Comparison of ENCODE assay signal across 1 cellular context in the genomic region with DNA sequence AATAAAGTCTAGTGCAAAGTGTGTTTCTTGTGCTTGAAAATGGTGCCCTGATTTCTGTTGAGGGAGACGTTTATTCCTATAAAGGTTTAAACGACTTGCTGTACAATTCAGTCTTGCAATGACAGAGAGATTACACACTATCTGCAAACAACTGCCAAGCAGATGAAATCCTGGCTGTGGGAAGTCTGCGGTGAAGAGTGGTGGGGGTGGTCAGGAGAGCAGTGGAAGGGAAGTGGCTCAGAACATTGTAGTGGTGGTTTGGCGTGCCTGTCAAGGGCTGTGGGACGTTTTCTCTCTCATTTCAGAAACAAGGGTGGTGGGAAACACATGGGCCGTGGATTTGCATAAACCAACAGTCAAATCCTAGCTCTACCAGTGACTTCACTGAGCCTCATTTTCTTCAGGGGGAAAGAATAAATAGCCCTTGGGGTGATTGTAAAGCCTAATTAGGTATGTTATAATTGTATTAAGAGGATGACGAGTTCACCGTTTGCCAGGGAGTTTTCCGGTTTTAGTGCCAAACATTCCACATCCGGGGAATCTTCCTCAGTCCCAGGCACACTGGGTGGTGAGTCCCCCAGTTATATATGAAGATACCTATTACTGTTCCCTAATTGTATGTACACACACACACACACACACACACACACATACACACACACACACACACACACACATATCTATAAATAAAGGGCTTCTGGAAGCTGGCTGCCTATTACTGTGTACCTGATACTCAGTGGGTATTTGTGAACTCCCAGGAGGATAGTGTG.
TF ChIP-seq lines count a peak whose summit lies in the region.

No MANE protein-coding gene starts in this region.

TF ChIP-seq in HEK293, 187 proteins besides CTCF, POLR2A, EP300 and RAD21 (continued from another document):
- TF ChIP-seq, protein P1, sequence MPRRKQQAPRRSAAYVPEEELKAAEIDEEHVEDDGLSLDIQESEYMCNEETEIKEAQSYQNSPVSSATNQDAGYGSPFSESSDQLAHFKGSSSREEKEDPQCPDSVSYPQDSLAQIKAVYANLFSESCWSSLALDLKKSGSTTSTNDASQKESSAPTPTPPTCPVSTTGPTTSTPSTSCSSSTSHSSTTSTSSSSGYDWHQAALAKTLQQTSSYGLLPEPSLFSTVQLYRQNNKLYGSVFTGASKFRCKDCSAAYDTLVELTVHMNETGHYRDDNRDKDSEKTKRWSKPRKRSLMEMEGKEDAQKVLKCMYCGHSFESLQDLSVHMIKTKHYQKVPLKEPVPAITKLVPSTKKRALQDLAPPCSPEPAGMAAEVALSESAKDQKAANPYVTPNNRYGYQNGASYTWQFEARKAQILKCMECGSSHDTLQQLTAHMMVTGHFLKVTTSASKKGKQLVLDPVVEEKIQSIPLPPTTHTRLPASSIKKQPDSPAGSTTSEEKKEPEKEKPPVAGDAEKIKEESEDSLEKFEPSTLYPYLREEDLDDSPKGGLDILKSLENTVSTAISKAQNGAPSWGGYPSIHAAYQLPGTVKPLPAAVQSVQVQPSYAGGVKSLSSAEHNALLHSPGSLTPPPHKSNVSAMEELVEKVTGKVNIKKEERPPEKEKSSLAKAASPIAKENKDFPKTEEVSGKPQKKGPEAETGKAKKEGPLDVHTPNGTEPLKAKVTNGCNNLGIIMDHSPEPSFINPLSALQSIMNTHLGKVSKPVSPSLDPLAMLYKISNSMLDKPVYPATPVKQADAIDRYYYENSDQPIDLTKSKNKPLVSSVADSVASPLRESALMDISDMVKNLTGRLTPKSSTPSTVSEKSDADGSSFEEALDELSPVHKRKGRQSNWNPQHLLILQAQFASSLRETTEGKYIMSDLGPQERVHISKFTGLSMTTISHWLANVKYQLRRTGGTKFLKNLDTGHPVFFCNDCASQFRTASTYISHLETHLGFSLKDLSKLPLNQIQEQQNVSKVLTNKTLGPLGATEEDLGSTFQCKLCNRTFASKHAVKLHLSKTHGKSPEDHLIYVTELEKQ (tag by site-specific recombination; IDR thresholded peaks at IDR 0.05; ENCODE audit: borderline replicate concordance), result peak; percentile 8; the same call in 1 of the 2 replicates
- TF ChIP-seq ZIC2 (tag by site-specific recombination; IDR thresholded peaks at IDR 0.05), result no peak
- peak; percentile 73 for TF ChIP-seq ZBTB17 (tag by site-specific recombination; IDR thresholded peaks at IDR 0.05)
- TF ChIP-seq OSR2 (tag by site-specific recombination; IDR thresholded peaks at IDR 0.05), result peak; percentile 59; the same call in 1 of the 2 replicates
- TF ChIP-seq, protein P2, sequence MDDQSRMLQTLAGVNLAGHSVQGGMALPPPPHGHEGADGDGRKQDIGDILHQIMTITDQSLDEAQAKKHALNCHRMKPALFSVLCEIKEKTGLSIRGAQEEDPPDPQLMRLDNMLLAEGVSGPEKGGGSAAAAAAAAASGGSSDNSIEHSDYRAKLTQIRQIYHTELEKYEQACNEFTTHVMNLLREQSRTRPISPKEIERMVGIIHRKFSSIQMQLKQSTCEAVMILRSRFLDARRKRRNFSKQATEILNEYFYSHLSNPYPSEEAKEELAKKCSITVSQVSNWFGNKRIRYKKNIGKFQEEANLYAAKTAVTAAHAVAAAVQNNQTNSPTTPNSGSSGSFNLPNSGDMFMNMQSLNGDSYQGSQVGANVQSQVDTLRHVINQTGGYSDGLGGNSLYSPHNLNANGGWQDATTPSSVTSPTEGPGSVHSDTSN (CRISPR knock-in tag; IDR thresholded peaks at IDR 0.05), result no peak
- TF ChIP-seq YY1 (tag by site-specific recombination; IDR thresholded peaks at IDR 0.05), result no peak
- TF ChIP-seq, protein P3, sequence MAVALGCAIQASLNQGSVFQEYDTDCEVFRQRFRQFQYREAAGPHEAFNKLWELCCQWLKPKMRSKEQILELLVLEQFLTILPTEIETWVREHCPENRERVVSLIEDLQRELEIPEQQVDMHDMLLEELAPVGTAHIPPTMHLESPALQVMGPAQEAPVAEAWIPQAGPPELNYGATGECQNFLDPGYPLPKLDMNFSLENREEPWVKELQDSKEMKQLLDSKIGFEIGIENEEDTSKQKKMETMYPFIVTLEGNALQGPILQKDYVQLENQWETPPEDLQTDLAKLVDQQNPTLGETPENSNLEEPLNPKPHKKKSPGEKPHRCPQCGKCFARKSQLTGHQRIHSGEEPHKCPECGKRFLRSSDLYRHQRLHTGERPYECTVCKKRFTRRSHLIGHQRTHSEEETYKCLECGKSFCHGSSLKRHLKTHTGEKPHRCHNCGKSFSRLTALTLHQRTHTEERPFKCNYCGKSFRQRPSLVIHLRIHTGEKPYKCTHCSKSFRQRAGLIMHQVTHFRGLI (tag by site-specific recombination; IDR thresholded peaks at IDR 0.05), result 0 out of 2 replicates have a peak, but pooled peaks have one; percentile 18
- TF ChIP-seq ZNF785 (tag by site-specific recombination; IDR thresholded peaks at IDR 0.05), result no peak
- TF ChIP-seq ZNF132 (tag by site-specific recombination; IDR thresholded peaks at IDR 0.05; ENCODE audit: borderline replicate concordance), result no peak
- TF ChIP-seq, protein P4, sequence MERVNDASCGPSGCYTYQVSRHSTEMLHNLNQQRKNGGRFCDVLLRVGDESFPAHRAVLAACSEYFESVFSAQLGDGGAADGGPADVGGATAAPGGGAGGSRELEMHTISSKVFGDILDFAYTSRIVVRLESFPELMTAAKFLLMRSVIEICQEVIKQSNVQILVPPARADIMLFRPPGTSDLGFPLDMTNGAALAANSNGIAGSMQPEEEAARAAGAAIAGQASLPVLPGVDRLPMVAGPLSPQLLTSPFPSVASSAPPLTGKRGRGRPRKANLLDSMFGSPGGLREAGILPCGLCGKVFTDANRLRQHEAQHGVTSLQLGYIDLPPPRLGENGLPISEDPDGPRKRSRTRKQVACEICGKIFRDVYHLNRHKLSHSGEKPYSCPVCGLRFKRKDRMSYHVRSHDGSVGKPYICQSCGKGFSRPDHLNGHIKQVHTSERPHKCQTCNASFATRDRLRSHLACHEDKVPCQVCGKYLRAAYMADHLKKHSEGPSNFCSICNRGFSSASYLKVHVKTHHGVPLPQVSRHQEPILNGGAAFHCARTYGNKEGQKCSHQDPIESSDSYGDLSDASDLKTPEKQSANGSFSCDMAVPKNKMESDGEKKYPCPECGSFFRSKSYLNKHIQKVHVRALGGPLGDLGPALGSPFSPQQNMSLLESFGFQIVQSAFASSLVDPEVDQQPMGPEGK (tag by site-specific recombination; IDR thresholded peaks at IDR 0.05), result peak; percentile 39; the same call in 1 of the 2 replicates
- TF ChIP-seq GLIS1 (tag by site-specific recombination; IDR thresholded peaks at IDR 0.05), result peak; percentile 57
- TF ChIP-seq ZNF10 (tag by site-specific recombination; IDR thresholded peaks at IDR 0.05), result peak; percentile 76; the same call in 1 of the 2 replicates
- TF ChIP-seq WT1 (tag by site-specific recombination; IDR thresholded peaks at IDR 0.05), result peak; percentile 75
- TF ChIP-seq, protein P5, sequence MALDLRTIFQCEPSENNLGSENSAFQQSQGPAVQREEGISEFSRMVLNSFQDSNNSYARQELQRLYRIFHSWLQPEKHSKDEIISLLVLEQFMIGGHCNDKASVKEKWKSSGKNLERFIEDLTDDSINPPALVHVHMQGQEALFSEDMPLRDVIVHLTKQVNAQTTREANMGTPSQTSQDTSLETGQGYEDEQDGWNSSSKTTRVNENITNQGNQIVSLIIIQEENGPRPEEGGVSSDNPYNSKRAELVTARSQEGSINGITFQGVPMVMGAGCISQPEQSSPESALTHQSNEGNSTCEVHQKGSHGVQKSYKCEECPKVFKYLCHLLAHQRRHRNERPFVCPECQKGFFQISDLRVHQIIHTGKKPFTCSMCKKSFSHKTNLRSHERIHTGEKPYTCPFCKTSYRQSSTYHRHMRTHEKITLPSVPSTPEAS (tag by site-specific recombination; IDR thresholded peaks at IDR 0.05), result peak; percentile 71
- TF ChIP-seq SP7 (tag by site-specific recombination; IDR thresholded peaks at IDR 0.05), result peak; percentile 57; the same call in 1 of the 2 replicates
- 0 out of 2 replicates have a peak, but pooled peaks have one; percentile 12 for TF ChIP-seq ZXDB (tag by site-specific recombination; IDR thresholded peaks at IDR 0.05)
- TF ChIP-seq, protein P6, sequence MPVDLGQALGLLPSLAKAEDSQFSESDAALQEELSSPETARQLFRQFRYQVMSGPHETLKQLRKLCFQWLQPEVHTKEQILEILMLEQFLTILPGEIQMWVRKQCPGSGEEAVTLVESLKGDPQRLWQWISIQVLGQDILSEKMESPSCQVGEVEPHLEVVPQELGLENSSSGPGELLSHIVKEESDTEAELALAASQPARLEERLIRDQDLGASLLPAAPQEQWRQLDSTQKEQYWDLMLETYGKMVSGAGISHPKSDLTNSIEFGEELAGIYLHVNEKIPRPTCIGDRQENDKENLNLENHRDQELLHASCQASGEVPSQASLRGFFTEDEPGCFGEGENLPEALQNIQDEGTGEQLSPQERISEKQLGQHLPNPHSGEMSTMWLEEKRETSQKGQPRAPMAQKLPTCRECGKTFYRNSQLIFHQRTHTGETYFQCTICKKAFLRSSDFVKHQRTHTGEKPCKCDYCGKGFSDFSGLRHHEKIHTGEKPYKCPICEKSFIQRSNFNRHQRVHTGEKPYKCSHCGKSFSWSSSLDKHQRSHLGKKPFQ (tag by site-specific recombination; IDR thresholded peaks at IDR 0.05), result 0 out of 2 replicates have a peak, but pooled peaks have one; percentile 39
- TF ChIP-seq ZFHX2 (tag by site-specific recombination; conservative IDR thresholded peaks at IDR 0.05), result 0 out of 2 replicates have a peak, but pooled peaks have one; percentile 17
